19 cellular contexts compared by ENCODE assay signal in genomic region chr5:169876376-169876775, GRCh38.
DNase-seq lines count a peak whose midpoint lies in the region; ATAC-seq and TF ChIP-seq lines count a peak whose summit lies in the region.
"Had no signal": no experiment of that assay in that cellular context is flagged by ENCODE, and none has a peak within 500 bp of the region (broad histone marks: within the 10 kb centered on the region; RNA-seq: fewer than 3 reads in every experiment).

No MANE protein-coding gene starts in this region.

- no peaks in the 10 kb centered on the region for H3K36me3 ChIP-seq in neural progenitor cell
- H3K36me3 ChIP-seq: right lobe of liver, transverse colon had no signal

- ATAC-seq in naive B cell (ENCODE audit: low read depth in 2 of 2) (no peak), GM21786 (IDR thresholded peaks at IDR 0.05; ENCODE audit: unreplicated experiment) (no peak)
- ATAC-seq: activated T-cell treated with anti-CD3 and anti-CD28 coated beads, Interleukin-2, amount 50 U/mL, for 4 hours; left cardiac atrium; natural killer cell treated with Interleukin-12 subunit alpha and Interleukin-12 subunit beta and Interleukin-15 and Interleukin-18, amount 100 ng/mL, for 72 hours; right lobe of liver had no signal

- no peaks in the 10 kb centered on the region for H3F3A ChIP-seq in neural progenitor cell (ENCODE audit: low read depth)

- no peaks in the 10 kb centered on the region for H3K9me3 ChIP-seq in neural progenitor cell (ENCODE audit: low read depth)
- H3K9me3 ChIP-seq: right lobe of liver, transverse colon had no signal

- H3K9ac ChIP-seq in neural progenitor cell = no peak overlapping the region

- peaks cover 19 to 35% (median 31%) of the 10 kb centered on the region in 3 donors for H3K4me1 Mint-ChIP-seq in IgD-negative memory B cell
- H3K4me1 Mint-ChIP-seq in naive B cell = peaks cover 25 to 40% (median 33%) of the 10 kb centered on the region in 3 donors
- H3K4me1 Mint-ChIP-seq in neural progenitor cell = peaks cover 11% of the 10 kb centered on the region

- peaks cover 4% of the 10 kb centered on the region for H3K36me3 Mint-ChIP-seq in IgD-negative memory B cell
- H3K36me3 Mint-ChIP-seq in naive B cell = peaks cover 14 to 15% of the 10 kb centered on the region in 2 donors
- no peaks in the 10 kb centered on the region for H3K36me3 Mint-ChIP-seq in neural progenitor cell

- H3K4me3 Mint-ChIP-seq in IgD-negative memory B cell (no peak overlapping the region), naive B cell (no peak overlapping the region), neural progenitor cell (no peak overlapping the region)
- H3K4me3 Mint-ChIP-seq: activated T-cell treated with anti-CD3 and anti-CD28 coated beads, Interleukin-2, amount 50 U/mL, for 4 hours; natural killer cell treated with Interleukin-12 subunit alpha and Interleukin-12 subunit beta and Interleukin-15 and Interleukin-18, amount 100 ng/mL, for 72 hours had no signal

- H3K4me2 ChIP-seq in neural progenitor cell = no peak overlapping the region

- no peak overlapping the region for H3K27ac ChIP-seq in neural progenitor cell
- H3K27ac ChIP-seq: epithelial cell of prostate, right lobe of liver, RWPE1, transverse colon had no signal

- H3K4me1 ChIP-seq in neural progenitor cell = peaks cover 9% of the 10 kb centered on the region
- H3K4me1 ChIP-seq: right lobe of liver, transverse colon had no signal

- H3K27ac Mint-ChIP-seq in IgD-negative memory B cell = peak overlapping the region in 2 of 3 donors; percentile 6 to 25
- peak overlapping the region in 4 of 6 donors; percentile 8 to 72 (median 62) for H3K27ac Mint-ChIP-seq in naive B cell
- H3K27ac Mint-ChIP-seq in neural progenitor cell = no peak overlapping the region

- no peak overlapping the region for H2AFZ ChIP-seq in neural progenitor cell (replicated peaks)

- no peaks in the 10 kb centered on the region for H3K79me2 ChIP-seq in neural progenitor cell (ENCODE audit: low read depth)

- no peaks in the 10 kb centered on the region for H3K27me3 ChIP-seq in neural progenitor cell
- H3K27me3 ChIP-seq: right lobe of liver, transverse colon had no signal

- DNase-seq in AG20443 (ENCODE audit: low spot score) (peak; percentile 60), cardiac fibroblast (ENCODE audit: low read depth in 2 of 2) (peak; percentile 38 to 47), naive B cell (no peak), KG1 (lab: John Stamatoyannopoulos, UW) (no peak), neural progenitor cell (ENCODE audit: low spot score) (no peak)
- no peak for DNase-seq in activated CD4-positive, alpha-beta T cell treated with anti-CD3 and anti-CD28 coated beads for 1 hour
- DNase-seq: activated CD4-positive, alpha-beta T cell treated with anti-CD3 and anti-CD28 coated beads, Interleukin-2, amount 50 U/mL, for 1 hour; activated T-cell treated with anti-CD3 and anti-CD28 coated beads, Interleukin-2, amount 50 U/mL, for 4 hours; left cardiac atrium; NCI-H82; right lobe of liver; stimulated activated CD4-positive, alpha-beta T cell treated with anti-CD3 and anti-CD28 coated beads, Interleukin-2, amount 100 ng/mL, for 48 hours; T-helper 9 cell; transverse colon had no signal

- TF ChIP-seq CTCF in cardiac fibroblast (IDR thresholded peaks at IDR 0.05; ENCODE audit: low read depth, low read length) (no peak), neural progenitor cell (IDR thresholded peaks at IDR 0.05) (no peak)

- H3K4me3 ChIP-seq in cardiac fibroblast (replicated peaks in 1 of 2; ENCODE audit: low read depth in 2 of 2, low read length in 2 of 2) = no peak overlapping the region
- no peak overlapping the region for H3K4me3 ChIP-seq in neural progenitor cell
- H3K4me3 ChIP-seq: right lobe of liver, transverse colon had no signal

- H3K27me3 Mint-ChIP-seq in IgD-negative memory B cell = no peaks in the 10 kb centered on the region
- H3K27me3 Mint-ChIP-seq in naive B cell = no peaks in the 10 kb centered on the region
- H3K27me3 Mint-ChIP-seq in neural progenitor cell (ENCODE audit: insufficient read depth, low read depth) = peaks cover 2% of the 10 kb centered on the region
- H3K27me3 Mint-ChIP-seq: natural killer cell treated with Interleukin-12 subunit alpha and Interleukin-12 subunit beta and Interleukin-15 and Interleukin-18, amount 100 ng/mL, for 72 hours had no signal

- H3K9me3 Mint-ChIP-seq in IgD-negative memory B cell (no peaks in the 10 kb centered on the region), naive B cell (no peaks in the 10 kb centered on the region), neural progenitor cell (no peaks in the 10 kb centered on the region)
- H3K9me3 Mint-ChIP-seq: activated T-cell treated with anti-CD3 and anti-CD28 coated beads, Interleukin-2, amount 50 U/mL, for 4 hours; natural killer cell treated with Interleukin-12 subunit alpha and Interleukin-12 subunit beta and Interleukin-15 and Interleukin-18, amount 100 ng/mL, for 72 hours had no signal

- no peaks in the 10 kb centered on the region for H4K20me1 ChIP-seq in neural progenitor cell (ENCODE audit: low read depth)

Comparison
In these comparisons a context has a peak if more than half of its experiments do, and no peak if none do; other contexts are left out.
1. DNase-seq: peak in AG20443 (single experiment) and cardiac fibroblast (2 of 2); none in naive B cell (single experiment), KG1 (single experiment), activated CD4-positive, alpha-beta T cell treated with anti-CD3 and anti-CD28 coated beads for 1 hour (single experiment) and neural progenitor cell (single experiment).